ENCODE assay signal across 19 cellular contexts in the genomic region with DNA sequence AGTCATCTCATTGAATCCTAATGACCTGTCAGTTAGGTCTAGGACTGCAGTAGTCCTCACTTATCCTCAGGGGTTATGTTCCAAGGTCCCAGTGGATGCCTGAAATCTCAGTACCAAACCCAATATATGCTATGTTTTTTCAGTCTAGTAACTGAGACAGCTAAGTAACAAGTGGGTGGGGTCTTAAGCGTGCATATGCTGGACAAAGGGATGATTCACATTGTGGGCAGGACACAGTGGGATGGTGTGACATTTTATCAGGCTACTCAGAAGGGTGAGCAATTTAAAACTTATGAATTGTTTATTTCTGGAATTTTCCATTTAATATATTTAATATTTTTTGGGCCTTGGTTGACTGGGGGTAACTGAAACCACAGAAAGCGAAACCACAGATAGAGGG. TPM values are rescaled to one million over a fixed set of nuclear protein-coding genes. Genes with fewer than 3 reads are reported as not detected.
DNase-seq lines count a peak whose midpoint lies in the region; ATAC-seq, FAIRE-seq and TF ChIP-seq lines count a peak whose summit lies in the region.
"Had no signal": no experiment of that assay in that cellular context is flagged by ENCODE, and none has a peak within 500 bp of the region (broad histone marks: within the 10 kb centered on the region; RNA-seq: fewer than 3 reads in every experiment).

No MANE protein-coding gene starts in this region.

- no peak overlapping the region for H3K27ac Mint-ChIP-seq in glutamatergic neuron (ENCODE audit: unreplicated experiment)

- intact Hi-C loops in IMR-90 (cut with micrococcal nuclease): loop anchor here (10.0 kb wide), 1 partner anchor 521 kb away; no protein-coding TSS in a partner anchor

- DNase-seq in AG20443 (ENCODE audit: low spot score) (peak; percentile 59), IMR-90 (peak; percentile 63), bronchial epithelial cell (ENCODE audit: low read depth) (peak; percentile 87), mesenchymal stem cell (peak; percentile 40), GM10248 (ENCODE audit: extremely low spot score) (no peak), glutamatergic neuron (no peak), 8988T (no peak)
- DNase-seq: activated CD8-positive, alpha-beta memory T cell treated with anti-CD3 and anti-CD28 coated beads for 24 hours; activated naive CD4-positive, alpha-beta T cell; DMS79 treated with DMSO at 0.1 percent for 48 hours; NCI-H1930; NCI-H774; pancreas; Right ventricle myocardium superior; upper lobe of left lung had no signal

- H3K9me1 ChIP-seq in IMR-90 (ENCODE audit: insufficient read depth, low read length): no peaks in the 10 kb centered on the region

- in situ Hi-C loops in IMR-90 (cut with MboI; ENCODE audit: low sequenced_read_pairs): loop anchor here (25.0 kb wide), 1 partner anchor 1243 kb away; no protein-coding TSS in a partner anchor

- H2BK15ac ChIP-seq in IMR-90 (ENCODE audit: low read depth, low read length) (0 out of 3 replicates have a peak overlapping the region, but pooled peaks have one; percentile 32), mesenchymal stem cell (ENCODE audit: low read depth, poor library complexity, severe bottlenecking) (no peak overlapping the region)

- no peak overlapping the region for H3K27ac ChIP-seq in IMR-90 (ENCODE audit: insufficient read depth, low read length)
- no peak overlapping the region for H3K27ac ChIP-seq in mesenchymal stem cell (ENCODE audit: low read length, poor library complexity, severe bottlenecking)
- H3K27ac ChIP-seq: BLaER1, KMS-11, pancreas, upper lobe of left lung had no signal

- dilution Hi-C loops in IMR-90 (cut with HindIII; ENCODE audit: low sequenced_read_pairs, unreplicated experiment): no loop called here

- no peak for FAIRE-seq in bronchial epithelial cell (lab: Jason Lieb, UNC)
- FAIRE-seq: pancreas had no signal

- peak overlapping the region; percentile 65; the same call in 1 of the 2 replicates for H3K18ac ChIP-seq in IMR-90 (ENCODE audit: low read depth, low read length)
- no peak overlapping the region for H3K18ac ChIP-seq in mesenchymal stem cell (ENCODE audit: low read depth in 1 of 2, low read length in 2 of 2)

- TF ChIP-seq RAD21 in IMR-90 (IDR thresholded peaks at IDR 0.05; ENCODE audit: low read length): no peak

- H2AK5ac ChIP-seq in IMR-90 (ENCODE audit: low read depth, low read length) (0 out of 2 replicates have a peak overlapping the region, but pooled peaks have one; percentile 25), mesenchymal stem cell (ENCODE audit: low read length, severe bottlenecking) (no peak overlapping the region)

- H4K8ac ChIP-seq in IMR-90 (ENCODE audit: low read depth in 2 of 2, low read length in 2 of 2) (peak overlapping the region in 1 of 2 experiments; percentile 73; a peak in 3 of 4 replicates), mesenchymal stem cell (ENCODE audit: low read length) (no peak overlapping the region)

- no peak overlapping the region for H3K23ac ChIP-seq in IMR-90 (ENCODE audit: low read depth, low read length)
- H3K23ac ChIP-seq in mesenchymal stem cell (ENCODE audit: low read length in 2 of 2): no peak overlapping the region

- peak overlapping the region; percentile 63; the same call in 1 of the 2 replicates for H4K5ac ChIP-seq in IMR-90 (ENCODE audit: low read depth, low read length)

- no peaks in the 10 kb centered on the region for H3K36me3 Mint-ChIP-seq in glutamatergic neuron (ENCODE audit: unreplicated experiment)

- peak overlapping the region; percentile 85 for H2BK20ac ChIP-seq in IMR-90 (ENCODE audit: low read depth, low read length)

- H2BK12ac ChIP-seq in mesenchymal stem cell (ENCODE audit: low read length in 2 of 2): no peak overlapping the region

- no peaks in the 10 kb centered on the region for H3K9me3 Mint-ChIP-seq in glutamatergic neuron (ENCODE audit: unreplicated experiment)
- H3K9me3 Mint-ChIP-seq: central memory CD8-positive, alpha-beta T cell had no signal

- H3K27me3 ChIP-seq in IMR-90 (ENCODE audit: control insufficient read depth, insufficient read depth, low read length) (no peaks in the 10 kb centered on the region), bronchial epithelial cell (ENCODE audit: control insufficient read depth, insufficient read depth, low read length) (no peaks in the 10 kb centered on the region), mesenchymal stem cell (ENCODE audit: control insufficient read depth in 1 of 2, insufficient read depth in 1 of 2, low read length in 2 of 2) (no peaks in the 10 kb centered on the region)
- H3K27me3 ChIP-seq: BLaER1, pancreas, upper lobe of left lung had no signal

- CTCF ChIA-PET in IMR-90 (lab: Yijun Ruan, JAX) (no interaction called here), GM10248 (lab: Yijun Ruan, JAX) (no interaction called here)

- H3K4me3 Mint-ChIP-seq in glutamatergic neuron (ENCODE audit: unreplicated experiment): no peak overlapping the region
- H3K4me3 Mint-ChIP-seq: central memory CD8-positive, alpha-beta T cell had no signal

- no peak overlapping the region for H3K56ac ChIP-seq in IMR-90 (ENCODE audit: extremely low read depth, insufficient read depth, low read length)

- no TSS peak for BruUV-seq in IMR-90 (replicated peaks; lab: Mats Ljungman, UMichigan)

- H4K20me1 ChIP-seq in IMR-90 (ENCODE audit: insufficient read depth, low read length): no peaks in the 10 kb centered on the region
- H4K20me1 ChIP-seq: BLaER1 had no signal

- H3K36me3 ChIP-seq in IMR-90 (ENCODE audit: control insufficient read depth, insufficient read depth, low read length): peaks cover 12% of the 10 kb centered on the region
- H3K36me3 ChIP-seq in bronchial epithelial cell (ENCODE audit: control insufficient read depth, insufficient read depth, low read length): peaks cover 4% of the 10 kb centered on the region
- peaks cover 13 to 51% of the 10 kb centered on the region in 2 experiments for H3K36me3 ChIP-seq in mesenchymal stem cell (ENCODE audit: control insufficient read depth in 1 of 2, insufficient read depth in 2 of 2, low read depth in 1 of 2, low read length in 2 of 2)

- WGBS in IMR-90 (ENCODE audit: extremely low coverage in 2 of 2, insufficient read length in 1 of 2), 2 experiments: no CpG with 5 or more reads among the region's 2 CpGs
- WGBS in mesenchymal stem cell: 67% methylated on average over 2 of the region's 2 CpGs

- H3K79me1 ChIP-seq in IMR-90 (ENCODE audit: low read depth in 1 of 2, low read length in 2 of 2) (peaks cover 0 to 13% of the 10 kb centered on the region in 2 experiments; a peak in 2 of 4 replicates), mesenchymal stem cell (replicated peaks; ENCODE audit: low read length, poor library complexity, severe bottlenecking) (peaks cover 11% of the 10 kb centered on the region)

- H3K4ac ChIP-seq in IMR-90 (ENCODE audit: low read depth, low read length): peak overlapping the region; percentile 59
- no peak overlapping the region for H3K4ac ChIP-seq in mesenchymal stem cell (ENCODE audit: low read depth in 1 of 2, low read length in 2 of 2)

- H3K4me1 Mint-ChIP-seq in glutamatergic neuron (ENCODE audit: low read depth, unreplicated experiment): no peaks in the 10 kb centered on the region
- H3K4me1 Mint-ChIP-seq: central memory CD8-positive, alpha-beta T cell had no signal

- H3K9me3 ChIP-seq in IMR-90 (ENCODE audit: control insufficient read depth, insufficient read depth, low read length) (no peaks in the 10 kb centered on the region), mesenchymal stem cell (ENCODE audit: control insufficient read depth, low read length) (no peaks in the 10 kb centered on the region)
- H3K9me3 ChIP-seq: BLaER1, pancreas, upper lobe of left lung had no signal

- H2BK5ac ChIP-seq in IMR-90 (ENCODE audit: low read depth, low read length, poor library complexity, severe bottlenecking): peak overlapping the region; percentile 56
- H2BK5ac ChIP-seq in mesenchymal stem cell (ENCODE audit: low read depth, low read length, poor library complexity, severe bottlenecking): no peak overlapping the region

- no peak overlapping the region for H2AFZ ChIP-seq in IMR-90 (replicated peaks; ENCODE audit: low read length, poor library complexity)
- no peak overlapping the region for H2AFZ ChIP-seq in mesenchymal stem cell (ENCODE audit: low read depth, low read length)

- H3K4me1 ChIP-seq in IMR-90 (ENCODE audit: control insufficient read depth, insufficient read depth, low read length): peaks cover 7% of the 10 kb centered on the region
- H3K4me1 ChIP-seq in mesenchymal stem cell (ENCODE audit: control insufficient read depth, insufficient read depth, low read depth, low read length): peaks cover 2% of the 10 kb centered on the region
- H3K4me1 ChIP-seq: BLaER1, pancreas had no signal

- H4K91ac ChIP-seq in IMR-90 (ENCODE audit: insufficient read depth, low read depth, low read length) (no peak overlapping the region; the same call in 1 of the 2 replicates), mesenchymal stem cell (ENCODE audit: low read length) (no peak overlapping the region)

- no peak overlapping the region for H3K4me2 ChIP-seq in IMR-90 (ENCODE audit: low read depth, low read length)
- no peak overlapping the region for H3K4me2 ChIP-seq in mesenchymal stem cell (ENCODE audit: low read length, poor library complexity, severe bottlenecking)
- H3K4me2 ChIP-seq: BLaER1, KMS-11 had no signal

- H3K27me3 Mint-ChIP-seq in glutamatergic neuron (ENCODE audit: unreplicated experiment): no peaks in the 10 kb centered on the region
- H3K27me3 Mint-ChIP-seq: central memory CD8-positive, alpha-beta T cell had no signal

- H3K9ac ChIP-seq in IMR-90 (ENCODE audit: low read depth, low read length) (no peak overlapping the region), mesenchymal stem cell (ENCODE audit: low read length) (no peak overlapping the region)
- H3K9ac ChIP-seq: BLaER1, KMS-11 had no signal

- H2AK9ac ChIP-seq in IMR-90 (replicated peaks; ENCODE audit: low read depth, low read length, poor library complexity): no peak overlapping the region

- H3K4me3 ChIP-seq in IMR-90 (ENCODE audit: insufficient read depth, low read depth, low read length) (no peak overlapping the region), bronchial epithelial cell (ENCODE audit: low read depth, low read length) (no peak overlapping the region), mesenchymal stem cell (ENCODE audit: insufficient read depth in 1 of 2, low read depth in 1 of 2, low read length in 2 of 2) (no peak overlapping the region)
- H3K4me3 ChIP-seq: BLaER1, pancreas, upper lobe of left lung had no signal

- no peak for ATAC-seq in IMR-90 (ENCODE audit: low read depth)
- ATAC-seq in HG02798 (IDR thresholded peaks at IDR 0.05; ENCODE audit: poor library complexity, unreplicated experiment): no peak
- ATAC-seq: pancreas had no signal

- H3K14ac ChIP-seq in IMR-90 (replicated peaks; ENCODE audit: low read depth, low read length) (peak overlapping the region; percentile 78; the same call in 1 of the 2 replicates), mesenchymal stem cell (ENCODE audit: low read length in 2 of 2) (no peak overlapping the region)

- H2BK120ac ChIP-seq in IMR-90 (ENCODE audit: low read depth, low read length) (peak overlapping the region; percentile 64), mesenchymal stem cell (ENCODE audit: low read depth, low read length) (no peak overlapping the region)

- TF ChIP-seq POLR2A in IMR-90 (IDR thresholded peaks at IDR 0.05; ENCODE audit: low read depth, low read length): no peak

- POLR2A ChIA-PET in IMR-90 (lab: Charles Lee; ENCODE audit: unreplicated experiment): no interaction called here
- POLR2A ChIA-PET in GM10248 (lab: Yijun Ruan, JAX): no interaction called here

- TF ChIP-seq CTCF in IMR-90 (conservative IDR thresholded peaks at IDR 0.05; ENCODE audit: low read depth, low read length): no peak
- no peak for TF ChIP-seq CTCF in bronchial epithelial cell (IDR thresholded peaks at IDR 0.05; ENCODE audit: insufficient read depth, low read length, severe bottlenecking)
- TF ChIP-seq CTCF in GM10248 (IDR thresholded peaks at IDR 0.05; ENCODE audit: control extremely low read depth, extremely low read depth, low read depth, missing control alignments): no peak
- no peak for TF ChIP-seq CTCF in glutamatergic neuron (IDR thresholded peaks at IDR 0.05; ENCODE audit: partially characterized antibody, unreplicated experiment)

RNA-seq across cellular contexts. Expression of a gene that starts 29.0 kb away (rescaled TPM):
- total RNA-seq in IMR-90 (2012; rRNA removed) (28.1 and 31.9 TPM in 2 replicates), bronchial epithelial cell (67.4 and 90.1 TPM in 2 replicates), glutamatergic neuron (ENCODE audit: unreplicated experiment) (18.8 TPM)
- polyA plus RNA-seq in IMR-90 (2012; rRNA removed): 20.0 and 20.2 TPM in 2 replicates
- 6.0 and 18.7 TPM in 2 replicates for polyA plus RNA-seq in IMR-90 (2012; cell fraction: cytosol; rRNA removed)
- polyA plus RNA-seq in IMR-90 (2012; cell fraction: nucleus; rRNA removed; ENCODE audit: low replicate concordance): 5.3 and 41.9 TPM in 2 replicates
- 66.7 TPM for polyA plus RNA-seq in mesenchymal stem cell (2013, experiment 1 of 2)
- 66.3 TPM for polyA plus RNA-seq in mesenchymal stem cell (2013, experiment 2 of 2)

Comparison
In these comparisons a context has a peak if more than half of its experiments do, and no peak if none do; other contexts are left out.
1. DNase-seq: peak in AG20443 (single experiment), IMR-90 (single experiment), bronchial epithelial cell (single experiment) and mesenchymal stem cell (single experiment); none in GM10248 (single experiment), glutamatergic neuron (single experiment) and 8988T (single experiment).